ENCODE assay signal across 25 cellular contexts in genomic region chr4:186291256-186291890, GRCh38. TPM values are rescaled to one million over a fixed set of nuclear protein-coding genes. Genes with fewer than 3 reads are reported as not detected.
DNase-seq lines count a peak whose midpoint lies in the region; ATAC-seq, FAIRE-seq and TF ChIP-seq lines count a peak whose summit lies in the region.
"Had no signal": no experiment of that assay in that cellular context is flagged by ENCODE, and none has a peak within 500 bp of the region (broad histone marks: within the 10 kb centered on the region; RNA-seq: fewer than 3 reads in every experiment).

No MANE protein-coding gene starts in this region.

- TF ChIP-seq POLR2A in K562 (conservative IDR thresholded peaks at IDR 0.05) (no peak), HepG2 (IDR thresholded peaks at IDR 0.05; ENCODE audit: insufficient read depth in 1 of 2, low read depth in 2 of 2, low read length in 2 of 2) (no peak)

- 0 out of 2 replicates have a peak overlapping the region, but pooled peaks have one; percentile 6 for H3K27ac Mint-ChIP-seq in GM23338
- no peak overlapping the region for H3K27ac Mint-ChIP-seq in activated CD4-positive, alpha-beta memory T cell treated with anti-CD3 and anti-CD28 coated beads for 36 hours
- no peak overlapping the region for H3K27ac Mint-ChIP-seq in T-helper 2 cell treated with Interferon-gamma antibody and Interleukin-4, amounts not matched to agents 5 μg/mL and 100 μg/mL, for 36 hours
- H3K27ac Mint-ChIP-seq: B cell; CD4-positive, CD25-positive, alpha-beta regulatory T cell; CD8-positive, alpha-beta T cell had no signal

- in situ Hi-C loops in K562 (cut with MboI): loop anchor here (10.0 kb wide), 1 partner anchor 303 kb away; no protein-coding TSS in a partner anchor
- in situ Hi-C loops in HepG2 (cut with HindIII; ENCODE audit: extremely low pct_ligation_motif_present, low pct_unique_long_range_greater_than_20kb): no loop called here
- in situ Hi-C loops in KBM-7 (cut with MboI; ENCODE audit: low pct_unique_long_range_greater_than_20kb, low sequenced_read_pairs): no loop called here

- H3K9me1 ChIP-seq in K562 (ENCODE audit: control insufficient read depth, insufficient read depth, low read length): no peaks in the 10 kb centered on the region

- no peaks in the 10 kb centered on the region for H3K36me3 Mint-ChIP-seq in GM23338 (ENCODE audit: low read depth)
- H3K36me3 Mint-ChIP-seq in activated CD4-positive, alpha-beta memory T cell treated with anti-CD3 and anti-CD28 coated beads for 36 hours: no peaks in the 10 kb centered on the region
- no peaks in the 10 kb centered on the region for H3K36me3 Mint-ChIP-seq in T-helper 2 cell treated with Interferon-gamma antibody and Interleukin-4, amounts not matched to agents 5 μg/mL and 100 μg/mL, for 36 hours (ENCODE audit: low read depth)
- H3K36me3 Mint-ChIP-seq: CD4-positive, CD25-positive, alpha-beta regulatory T cell; CD8-positive, alpha-beta T cell had no signal

- H3K27me3 Mint-ChIP-seq in GM23338 (ENCODE audit: insufficient read depth, low read depth, poor library complexity): peaks cover 7% of the 10 kb centered on the region
- peaks cover 15% of the 10 kb centered on the region for H3K27me3 Mint-ChIP-seq in activated CD4-positive, alpha-beta memory T cell treated with anti-CD3 and anti-CD28 coated beads for 36 hours
- no peaks in the 10 kb centered on the region for H3K27me3 Mint-ChIP-seq in T-helper 2 cell treated with Interferon-gamma antibody and Interleukin-4, amounts not matched to agents 5 μg/mL and 100 μg/mL, for 36 hours (ENCODE audit: low read depth)

- H3K27me3 ChIP-seq in GM23338 (ENCODE audit: insufficient read depth): no peaks in the 10 kb centered on the region
- H3K27me3 ChIP-seq in K562 (ENCODE audit: control insufficient read depth in 2 of 2, insufficient read depth in 2 of 2, low read length in 2 of 2): peaks cover 26 to 41% of the 10 kb centered on the region in 2 experiments
- no peaks in the 10 kb centered on the region for H3K27me3 ChIP-seq in HepG2 (ENCODE audit: control insufficient read depth in 1 of 2, insufficient read depth in 2 of 2, low read length in 2 of 2)
- H3K27me3 ChIP-seq: BLaER1 had no signal

- DNase-seq in GM23338 (ENCODE audit: low spot score): no peak
- DNase-seq in K562 (ENCODE audit: extremely low read depth in 1 of 4, low spot score in 3 of 4): no peak
- DNase-seq in HepG2 (ENCODE audit: low spot score): no peak
- no peak for DNase-seq in mucosa of descending colon
- DNase-seq in KBM-7: no peak
- DNase-seq in activated CD4-positive, alpha-beta memory T cell treated with anti-CD3 and anti-CD28 coated beads for 36 hours: no peak
- no peak for DNase-seq in T-helper 2 cell treated with Interferon-gamma antibody and Interleukin-4, amounts not matched to agents 5 μg/mL and 100 μg/mL, for 36 hours (ENCODE audit: low spot score)
- DNase-seq: Caco-2; CD4-positive, CD25-positive, alpha-beta regulatory T cell; CD8-positive, alpha-beta T cell; DMS153; DND-41; GM23248; H7; HCEC 1CT had no signal

- intact Hi-C loops in K562 (cut with micrococcal nuclease): no loop called here
- intact Hi-C loops in HepG2 (cut with micrococcal nuclease; ENCODE audit: unreplicated experiment): loop anchor here (10.0 kb wide), 1 partner anchor 433 kb away; the partner anchor contains the start of gene FAT1
- intact Hi-C loops in mucosa of descending colon (cut with DNase I, micrococcal nuclease): loop anchor here in 1 of 2 donors (10.0 kb wide), 1 partner anchor 293 kb away; no protein-coding TSS in a partner anchor
- intact Hi-C loops in activated CD4-positive, alpha-beta memory T cell treated with anti-CD3 and anti-CD28 coated beads for 36 hours (cut with micrococcal nuclease): no loop called here

- H3K9me3 Mint-ChIP-seq in GM23338: no peaks in the 10 kb centered on the region
- H3K9me3 Mint-ChIP-seq in activated CD4-positive, alpha-beta memory T cell treated with anti-CD3 and anti-CD28 coated beads for 36 hours: no peaks in the 10 kb centered on the region
- H3K9me3 Mint-ChIP-seq in T-helper 2 cell treated with Interferon-gamma antibody and Interleukin-4, amounts not matched to agents 5 μg/mL and 100 μg/mL, for 36 hours: no peaks in the 10 kb centered on the region
- H3K9me3 Mint-ChIP-seq: CD8-positive, alpha-beta T cell had no signal

- H3K4me1 ChIP-seq in GM23338 (ENCODE audit: insufficient read depth) (0 out of 2 replicates have a peak, but pooled peaks cover 4% of the 10 kb centered on the region), K562 (replicated peaks in 1 of 2; ENCODE audit: control insufficient read depth in 2 of 2, insufficient read depth in 2 of 2, low read length in 2 of 2) (no peaks in the 10 kb centered on the region), HepG2 (ENCODE audit: insufficient read depth, low read length) (peaks cover 3% of the 10 kb centered on the region; the same call in 1 of the 2 replicates), mucosa of descending colon (ENCODE audit: low read depth) (no peaks in the 10 kb centered on the region)
- H3K4me1 ChIP-seq: BLaER1, Caco-2 had no signal

- ATAC-seq in GM23338 (no peak), K562 (no peak), HepG2 (peak; percentile 24; the same call in 2 of the 3 replicates), mucosa of descending colon (peak; percentile 47), HG03108 (IDR thresholded peaks at IDR 0.05; ENCODE audit: unreplicated experiment) (no peak)
- ATAC-seq: CD8-positive, alpha-beta T cell had no signal

- H3K4me3 Mint-ChIP-seq in GM23338: no peak overlapping the region
- no peak overlapping the region for H3K4me3 Mint-ChIP-seq in activated CD4-positive, alpha-beta memory T cell treated with anti-CD3 and anti-CD28 coated beads for 36 hours
- H3K4me3 Mint-ChIP-seq in T-helper 2 cell treated with Interferon-gamma antibody and Interleukin-4, amounts not matched to agents 5 μg/mL and 100 μg/mL, for 36 hours: no peak overlapping the region
- H3K4me3 Mint-ChIP-seq: B cell; CD4-positive, CD25-positive, alpha-beta regulatory T cell; CD8-positive, alpha-beta T cell had no signal

- H3K9ac ChIP-seq in K562 (ENCODE audit: insufficient read depth in 1 of 2, low read depth in 2 of 2, low read length in 2 of 2) (no peak overlapping the region), HepG2 (ENCODE audit: insufficient read depth, low read depth, low read length) (no peak overlapping the region)
- H3K9ac ChIP-seq: BLaER1, GM23248 had no signal

- H3K36me3 ChIP-seq in GM23338 (ENCODE audit: insufficient read depth) (no peaks in the 10 kb centered on the region), K562 (ENCODE audit: control insufficient read depth, insufficient read depth, low read length) (no peaks in the 10 kb centered on the region), HepG2 (replicated peaks in 1 of 2; ENCODE audit: control insufficient read depth in 1 of 2, insufficient read depth in 2 of 2, low read length in 2 of 2) (no peaks in the 10 kb centered on the region), mucosa of descending colon (ENCODE audit: low read depth) (no peaks in the 10 kb centered on the region)
- H3K36me3 ChIP-seq: BLaER1 had no signal

- H3K4me3 ChIP-seq in GM23338 (no peak overlapping the region), K562 (no peak overlapping the region), HepG2 (replicated peaks in 1 of 3; ENCODE audit: insufficient read depth in 1 of 3, low read depth in 2 of 3, low read length in 3 of 3) (no peak overlapping the region), mucosa of descending colon (no peak overlapping the region)
- H3K4me3 ChIP-seq: BLaER1, GM23248 had no signal

- CTCF ChIA-PET in K562 (lab: Yijun Ruan, JAX; ENCODE audit: low intra/inter-chr PET ratio): no interaction called here
- CTCF ChIA-PET in HepG2 (lab: Yijun Ruan, JAX; ENCODE audit: low intra/inter-chr PET ratio, low total read pairs): no interaction called here
- CTCF ChIA-PET in activated CD4-positive, alpha-beta memory T cell treated with anti-CD3 and anti-CD28 coated beads for 36 hours (lab: Charles Lee): interaction anchor here (1.5 kb wide), 1 partner anchor 296 kb away, joined by 4 read pairs; no protein-coding TSS in a partner anchor

- H3K9me2 ChIP-seq in GM23338 (ENCODE audit: insufficient read depth): no peaks in the 10 kb centered on the region

- TF ChIP-seq EP300 in K562 (IDR thresholded peaks at IDR 0.05; ENCODE audit: low read length) (no peak), HepG2 (IDR thresholded peaks at IDR 0.05; ENCODE audit: low read depth in 2 of 2, low read length in 2 of 2) (no peak), HepG2 (CRISPR knock-in tag; IDR thresholded peaks at IDR 0.05; ENCODE audit: borderline replicate concordance) (no peak)

- BruUV-seq in K562 (replicated peaks; lab: Mats Ljungman, UMichigan) (no TSS peak), HepG2 (replicated peaks; lab: Mats Ljungman, UMichigan) (no TSS peak)

- WGBS in K562 (ENCODE audit: insufficient coverage, low coverage, missing lambda C conversion rate): 0% methylated on average over 9 of the region's 10 CpGs
- 67% methylated on average over 9 of the region's 10 CpGs for WGBS in HepG2 (ENCODE audit: low lambda C conversion rate)

- TF ChIP-seq RAD21 in K562 (CRISPR knock-in tag; conservative IDR thresholded peaks at IDR 0.05 in 1 of 2, IDR thresholded peaks at IDR 0.05 in 1 of 2): no peak
- TF ChIP-seq RAD21 in HepG2 (CRISPR knock-in tag; IDR thresholded peaks at IDR 0.05): no peak

- POLR2A ChIA-PET in K562 (lab: Yijun Ruan, JAX): no interaction called here
- POLR2A ChIA-PET in HepG2 (lab: Yijun Ruan, JAX): interaction anchor here (2.6 to 3.1 kb wide), 2 partner anchors 25 to 31 kb away, joined by 8 to 10 read pairs; partner anchors contain the start of gene F11
- POLR2A ChIA-PET in activated CD4-positive, alpha-beta memory T cell treated with anti-CD3 and anti-CD28 coated beads for 36 hours (lab: Charles Lee): no interaction called here

- H3K79me2 ChIP-seq in GM23338 (replicated peaks; ENCODE audit: insufficient read depth) (no peaks in the 10 kb centered on the region), K562 (ENCODE audit: control insufficient read depth, insufficient read depth, low read length) (no peaks in the 10 kb centered on the region), HepG2 (ENCODE audit: insufficient read depth, low read length) (no peaks in the 10 kb centered on the region)

- 0 out of 2 replicates have a peak, but pooled peaks cover 3% of the 10 kb centered on the region for H3F3A ChIP-seq in GM23338 (replicated peaks; ENCODE audit: low read depth)

- peak overlapping the region; percentile 38; the same call in 1 of the 2 replicates for H2AFZ ChIP-seq in GM23338
- no peak overlapping the region for H2AFZ ChIP-seq in K562 (ENCODE audit: low read depth, low read length)
- H2AFZ ChIP-seq in HepG2 (ENCODE audit: low read length): no peak overlapping the region
- H2AFZ ChIP-seq: GM23248 had no signal

- peaks cover 6% of the 10 kb centered on the region; the same call in 2 of the 3 replicates for H3K4me1 Mint-ChIP-seq in GM23338
- H3K4me1 Mint-ChIP-seq in activated CD4-positive, alpha-beta memory T cell treated with anti-CD3 and anti-CD28 coated beads for 36 hours (ENCODE audit: low read depth): peaks cover 5% of the 10 kb centered on the region
- no peaks in the 10 kb centered on the region for H3K4me1 Mint-ChIP-seq in T-helper 2 cell treated with Interferon-gamma antibody and Interleukin-4, amounts not matched to agents 5 μg/mL and 100 μg/mL, for 36 hours (ENCODE audit: low read depth)
- H3K4me1 Mint-ChIP-seq: B cell; CD4-positive, CD25-positive, alpha-beta regulatory T cell had no signal

- H3K4me2 ChIP-seq in GM23338 (no peak overlapping the region), K562 (ENCODE audit: insufficient read depth, low read length) (no peak overlapping the region), HepG2 (ENCODE audit: low read depth, low read length) (no peak overlapping the region)
- H3K4me2 ChIP-seq: BLaER1 had no signal

- H3K27ac ChIP-seq in GM23338 (ENCODE audit: low read depth) (no peak overlapping the region), K562 (ENCODE audit: extremely low read depth, low read depth, low read length) (no peak overlapping the region), HepG2 (ENCODE audit: extremely low read length, insufficient read depth, low read length) (no peak overlapping the region)
- H3K27ac ChIP-seq: 22Rv1, BLaER1, C4-2B, GM23248 had no signal

- H3K9me3 ChIP-seq in K562 (replicated peaks; ENCODE audit: control insufficient read depth, insufficient read depth, low read depth, low read length) (no peaks in the 10 kb centered on the region), HepG2 (ENCODE audit: low read length) (no peaks in the 10 kb centered on the region), mucosa of descending colon (no peaks in the 10 kb centered on the region)
- H3K9me3 ChIP-seq: BLaER1, Caco-2 had no signal

- TF ChIP-seq CTCF in GM23338 (conservative IDR thresholded peaks at IDR 0.05; ENCODE audit: low read depth in 2 of 2) (no peak), K562 (IDR thresholded peaks at IDR 0.05 in 2 of 3, conservative IDR thresholded peaks at IDR 0.05 in 1 of 3; ENCODE audit: insufficient read depth in 2 of 3, low read depth in 1 of 3, low read length in 3 of 3) (no peak), HepG2 (CRISPR knock-in tag; IDR thresholded peaks at IDR 0.05) (no peak), mucosa of descending colon (IDR thresholded peaks at IDR 0.05) (no peak)

- H4K20me1 ChIP-seq in GM23338 (replicated peaks; ENCODE audit: insufficient read depth): no peaks in the 10 kb centered on the region
- H4K20me1 ChIP-seq in K562 (replicated peaks; ENCODE audit: control insufficient read depth, insufficient read depth, low read length): no peaks in the 10 kb centered on the region; the same call in 1 of the 2 replicates
- H4K20me1 ChIP-seq in HepG2 (ENCODE audit: insufficient read depth, low read length): no peaks in the 10 kb centered on the region
- H4K20me1 ChIP-seq: BLaER1 had no signal

- FAIRE-seq in K562 (lab: Jason Lieb, UNC) (no peak), HepG2 (lab: Jason Lieb, UNC) (no peak)
- FAIRE-seq: A204.1, G401.6, GM12892, GM19239 had no signal

RNA-seq across cellular contexts. Expression of gene F11, which starts 25.4 kb away (rescaled TPM):
- 1.5 and 2.1 TPM in 2 replicates for total RNA-seq in GM23338 (2014; rRNA removed; shearing (Covaris generic))
- polyA plus RNA-seq in GM23338 (2016; fragmentation: Nextera tagmentation; extraction: Ambion mirVana): 0.74 TPM in 1 of 2 replicates, not detected in the other
- not detected in 2 replicates for total RNA-seq in K562 (2011; cell fraction: chromatin; rRNA removed; ENCODE audit: low replicate concordance)
- not detected in 2 replicates for total RNA-seq in K562 (2011; cell fraction: nucleolus; rRNA removed)
- total RNA-seq in K562 (2011; cell fraction: nucleoplasm; rRNA removed): not detected in 2 replicates
- total RNA-seq in K562 (2014; rRNA removed): not detected in 2 replicates
- total RNA-seq in K562 (2014; rRNA removed; fragmentation: Illumina TruSeq; extraction: Trizol): not detected in 2 replicates
- not detected in 2 replicates for total RNA-seq in K562 (2015; rRNA removed; fragmentation: Illumina TruSeq; extraction: Trizol)
- total RNA-seq in K562 (2021): not detected in 2 replicates
- not detected in 2 replicates for polyA plus RNA-seq in K562 (2011; rRNA removed)
- not detected in 2 replicates for polyA plus RNA-seq in K562 (2011; cell fraction: cytosol; rRNA removed)
- not detected in 2 replicates for polyA plus RNA-seq in K562 (2011; cell fraction: nucleus; rRNA removed)
- not detected in 2 replicates for polyA plus RNA-seq in K562 (2012)
- not detected in 2 replicates for polyA plus RNA-seq in K562 (2014; fragmentation: Illumina TruSeq; extraction: Trizol)
- not detected for polyA plus RNA-seq in K562 (2014; fragmentation: Nextera tagmentation; extraction: Ambion mirVana)
- not detected in 2 replicates for polyA plus RNA-seq in K562 (2014; rRNA removed)
- not detected in 2 replicates for polyA minus RNA-seq in K562 (2011; rRNA and poly(A)+ RNA removed)
- polyA minus RNA-seq in K562 (2011; cell fraction: cytosol; rRNA and poly(A)+ RNA removed): not detected in 2 replicates
- not detected in 2 replicates for polyA minus RNA-seq in K562 (2011; cell fraction: nucleus; rRNA and poly(A)+ RNA removed)
- total RNA-seq in HepG2 (2016; rRNA removed; fragmentation: Illumina TruSeq; extraction: Trizol): 27.6 and 58.0 TPM in 2 replicates
- 7.0 and 7.4 TPM in 2 replicates for total RNA-seq in HepG2 (2016; cell fraction: cytosol; rRNA removed; fragmentation: Illumina TruSeq; extraction: Trizol; ENCODE audit: low read depth)
- total RNA-seq in HepG2 (2016; cell fraction: insoluble cytoplasmic fraction; rRNA removed; fragmentation: Illumina TruSeq; extraction: Trizol): 25.4 and 56.7 TPM in 2 replicates
- 11.6 and 12.3 TPM in 2 replicates for total RNA-seq in HepG2 (2016; cell fraction: membrane; rRNA removed; fragmentation: Illumina TruSeq; extraction: Trizol)
- 72.8 and 74.4 TPM in 2 replicates for total RNA-seq in HepG2 (2016; cell fraction: nucleus; rRNA removed; fragmentation: Illumina TruSeq; extraction: Trizol)
- 35.1 and 48.7 TPM in 2 replicates for polyA plus RNA-seq in HepG2 (2011; rRNA removed)
- polyA plus RNA-seq in HepG2 (2011; cell fraction: cytosol; rRNA removed): 18.9 and 37.4 TPM in 2 replicates
- 73.5 and 117 TPM in 2 replicates for polyA plus RNA-seq in HepG2 (2011; cell fraction: nucleus; rRNA removed)
- polyA plus RNA-seq in HepG2 (2012): 46.7 and 65.0 TPM in 2 replicates
- 4.0 and 4.8 TPM in 2 replicates for polyA plus RNA-seq in HepG2 (2016; cell fraction: cytosol; fragmentation: Illumina TruSeq; extraction: Trizol; ENCODE audit: low read depth)
- 21.2 and 23.4 TPM in 2 replicates for polyA plus RNA-seq in HepG2 (2016; cell fraction: insoluble cytoplasmic fraction; fragmentation: Illumina TruSeq; extraction: Trizol; ENCODE audit: low read depth)
- polyA plus RNA-seq in HepG2 (2016; cell fraction: membrane; fragmentation: Illumina TruSeq; extraction: Trizol; ENCODE audit: low read depth): 6.0 and 7.5 TPM in 2 replicates
- polyA plus RNA-seq in HepG2 (2016; cell fraction: nucleus; fragmentation: Illumina TruSeq; extraction: Trizol; ENCODE audit: insufficient read depth, low read depth): 107 and 113 TPM in 2 replicates
- 18.4 TPM in 1 of 2 replicates, not detected in the other for polyA minus RNA-seq in HepG2 (2011; rRNA and poly(A)+ RNA removed; ENCODE audit: low replicate concordance)
- polyA minus RNA-seq in HepG2 (2011; cell fraction: cytosol; rRNA and poly(A)+ RNA removed): 13.9 and 27.5 TPM in 2 replicates
- polyA minus RNA-seq in HepG2 (2011; cell fraction: nucleus; rRNA and poly(A)+ RNA removed): 74.5 and 137 TPM in 2 replicates
- under 1 TPM in 1 of 3 donors, not detected in 2; 0.65 TPM for total RNA-seq in mucosa of descending colon
- total RNA-seq in activated CD4-positive, alpha-beta memory T cell treated with anti-CD3 and anti-CD28 coated beads for 36 hours: not detected
- total RNA-seq: B cell; Caco-2; CD4-positive, CD25-positive, alpha-beta regulatory T cell; CD8-positive, alpha-beta T cell; GM23248 had no signal
- polyA plus RNA-seq: AG04450; CD4-positive, CD25-positive, alpha-beta regulatory T cell; GM23248 had no signal

Comparison
In these comparisons a context has a peak if more than half of its experiments do, and no peak if none do; other contexts are left out.
1. ATAC-seq: peak in HepG2 (single experiment) and mucosa of descending colon (single experiment); none in GM23338 (single experiment), K562 (single experiment) and HG03108 (single experiment).